12 cellular contexts compared by ENCODE assay signal in genomic region chr5:14189680-14190079, GRCh38. TPM values are rescaled to one million over a fixed set of nuclear protein-coding genes. Genes with fewer than 3 reads are reported as not detected.
DNase-seq lines count a peak whose midpoint lies in the region; ATAC-seq, FAIRE-seq and TF ChIP-seq lines count a peak whose summit lies in the region.
"Had no signal": no experiment of that assay in that cellular context is flagged by ENCODE, and none has a peak within 500 bp of the region (broad histone marks: within the 10 kb centered on the region; RNA-seq: fewer than 3 reads in every experiment).

No MANE protein-coding gene starts in this region.

- TF ChIP-seq EP300 in HepG2 (IDR thresholded peaks at IDR 0.05; ENCODE audit: low read depth in 2 of 2, low read length in 2 of 2), result no peak
- no peak for TF ChIP-seq EP300 in HepG2 (CRISPR knock-in tag; IDR thresholded peaks at IDR 0.05; ENCODE audit: borderline replicate concordance)

- no peak overlapping the region for H2AFZ ChIP-seq in HepG2 (ENCODE audit: low read length)
- no peak overlapping the region for H2AFZ ChIP-seq in osteoblast (ENCODE audit: low read length)

- H3K27ac ChIP-seq in HepG2 (ENCODE audit: extremely low read length, insufficient read depth, low read length) (no peak overlapping the region), right lobe of liver (no peak overlapping the region), osteoblast (ENCODE audit: low read depth, low read length) (peak overlapping the region; percentile 91), aorta (ENCODE audit: low read depth in 1 of 2, low read length in 2 of 2) (peak overlapping the region; percentile 95 to 96)

- H3K27me3 ChIP-seq in HepG2 (ENCODE audit: control insufficient read depth in 1 of 2, insufficient read depth in 2 of 2, low read length in 2 of 2) (no peaks in the 10 kb centered on the region; a peak in 1 of 5 replicates), right lobe of liver (no peaks in the 10 kb centered on the region), osteoblast (ENCODE audit: insufficient read depth, low read length) (no peaks in the 10 kb centered on the region), aorta (ENCODE audit: control insufficient read depth in 1 of 2, insufficient read depth in 2 of 2, low read length in 1 of 2) (no peaks in the 10 kb centered on the region)

- H3K4me2 ChIP-seq in HepG2 (ENCODE audit: low read depth, low read length) (no peak overlapping the region), osteoblast (ENCODE audit: insufficient read depth, low read length) (peak overlapping the region; percentile 59)

- TF ChIP-seq RAD21 in HepG2 (CRISPR knock-in tag; IDR thresholded peaks at IDR 0.05), result no peak

- POLR2A ChIA-PET in HepG2 (lab: Yijun Ruan, JAX), result no interaction called here

- TF ChIP-seq POLR2A in HepG2 (IDR thresholded peaks at IDR 0.05; ENCODE audit: insufficient read depth in 1 of 2, low read depth in 2 of 2, low read length in 2 of 2) (no peak), right lobe of liver (IDR thresholded peaks at IDR 0.05) (no peak)

- no peaks in the 10 kb centered on the region for H3K9me3 ChIP-seq in HepG2 (ENCODE audit: low read length)
- H3K9me3 ChIP-seq in right lobe of liver, result no peaks in the 10 kb centered on the region
- H3K9me3 ChIP-seq in osteoblast (ENCODE audit: low read depth, low read length), result no peaks in the 10 kb centered on the region
- H3K9me3 ChIP-seq in aorta (ENCODE audit: control insufficient read depth, low read length), result no peaks in the 10 kb centered on the region

- no TSS peak for BruUV-seq in HepG2 (replicated peaks; lab: Mats Ljungman, UMichigan)

- ATAC-seq in HepG2, result no peak; the same call in 2 of the 3 replicates
- ATAC-seq in right lobe of liver, result no peak
- ATAC-seq in aorta (ENCODE audit: low FRiP score), result no peak
- ATAC-seq in GM21825 (IDR thresholded peaks at IDR 0.05; ENCODE audit: unreplicated experiment), result no peak

- CTCF ChIA-PET in HepG2 (lab: Yijun Ruan, JAX; ENCODE audit: low intra/inter-chr PET ratio, low total read pairs), result no interaction called here

- DNase-seq in HepG2 (ENCODE audit: low spot score) (no peak), right lobe of liver (no peak), epithelial cell of proximal tubule (ENCODE audit: low read depth) (no peak), osteoblast (ENCODE audit: insufficient read length, low spot score, missing footprints) (no peak), aorta (no peak), GM03348 (ENCODE audit: low spot score) (no peak), iPS-NIHi11 (ENCODE audit: low spot score) (no peak)
- DNase-seq: activated naive CD4-positive, alpha-beta T cell treated with anti-CD3 and anti-CD28 coated beads, Interleukin-2, amount 10 ng/mL, durations not matched to agents 7 days and 5 days; AML-193; hippocampal formation; NCI-H2171 had no signal

- H3K79me2 ChIP-seq in HepG2 (ENCODE audit: insufficient read depth, low read length) (peaks cover 99% of the 10 kb centered on the region), osteoblast (ENCODE audit: insufficient read depth, low read length) (peaks cover 83% of the 10 kb centered on the region)

- H3K36me3 ChIP-seq in HepG2 (replicated peaks in 1 of 2; ENCODE audit: control insufficient read depth in 1 of 2, insufficient read depth in 2 of 2, low read length in 2 of 2), result no peaks in the 10 kb centered on the region
- no peaks in the 10 kb centered on the region for H3K36me3 ChIP-seq in right lobe of liver
- no peaks in the 10 kb centered on the region for H3K36me3 ChIP-seq in osteoblast (ENCODE audit: insufficient read depth, low read length)
- no peaks in the 10 kb centered on the region for H3K36me3 ChIP-seq in aorta (ENCODE audit: control insufficient read depth in 1 of 2, insufficient read depth in 2 of 2, low read length in 1 of 2)

- 76% methylated on average over 4 of the region's 4 CpGs for WGBS in HepG2 (ENCODE audit: low lambda C conversion rate)
- 70% methylated on average over 4 of the region's 4 CpGs for WGBS in right lobe of liver (ENCODE audit: insufficient coverage, low coverage, low lambda C conversion rate, missing lambda C conversion rate)
- 39 to 46% methylated on average over 4 of the region's 4 CpGs for WGBS in aorta, 2 donors

- H3K4me1 ChIP-seq in HepG2 (ENCODE audit: insufficient read depth, low read length), result peaks cover 30% of the 10 kb centered on the region
- H3K4me1 ChIP-seq in right lobe of liver, result peaks cover 0 to 20% (median 2%) of the 10 kb centered on the region in 4 donors
- H3K4me1 ChIP-seq in osteoblast (ENCODE audit: insufficient read depth, low read length), result peaks cover 90% of the 10 kb centered on the region
- peaks cover 0 to 7% of the 10 kb centered on the region in 2 donors for H3K4me1 ChIP-seq in aorta (ENCODE audit: control insufficient read depth in 1 of 2, insufficient read depth in 2 of 2, low read length in 2 of 2)

- no peak for FAIRE-seq in HepG2 (lab: Jason Lieb, UNC)

- H4K20me1 ChIP-seq in HepG2 (ENCODE audit: insufficient read depth, low read length) (peaks cover 18% of the 10 kb centered on the region), osteoblast (ENCODE audit: insufficient read depth, low read length) (no peaks in the 10 kb centered on the region)

- no peak overlapping the region for H3K9ac ChIP-seq in HepG2 (ENCODE audit: insufficient read depth, low read depth, low read length)

- intact Hi-C loops in HepG2 (cut with micrococcal nuclease; ENCODE audit: unreplicated experiment), result no loop called here
- intact Hi-C loops in right lobe of liver (cut with DNase I), result no loop called here
- intact Hi-C loops in aorta (cut with DNase I), result loop anchor here (2.0 to 5.0 kb wide), 2 partner anchors 45 to 78 kb away; no protein-coding TSS in a partner anchor

- in situ Hi-C loops in HepG2 (cut with HindIII; ENCODE audit: extremely low pct_ligation_motif_present, low pct_unique_long_range_greater_than_20kb), result no loop called here

- H3K4me3 ChIP-seq in HepG2 (replicated peaks in 1 of 3; ENCODE audit: insufficient read depth in 1 of 3, low read depth in 2 of 3, low read length in 3 of 3) (no peak overlapping the region), right lobe of liver (no peak overlapping the region), epithelial cell of proximal tubule (ENCODE audit: low read depth, low read length) (peak overlapping the region; percentile 27), osteoblast (ENCODE audit: insufficient read depth, low read length) (peak overlapping the region; percentile 9), aorta (ENCODE audit: low read length in 2 of 2) (no peak overlapping the region)

- no peak for TF ChIP-seq CTCF in HepG2 (CRISPR knock-in tag; IDR thresholded peaks at IDR 0.05)
- TF ChIP-seq CTCF in right lobe of liver (IDR thresholded peaks at IDR 0.05), result no peak
- no peak for TF ChIP-seq CTCF in epithelial cell of proximal tubule (conservative IDR thresholded peaks at IDR 0.05; ENCODE audit: low read depth, low read length)
- TF ChIP-seq CTCF in osteoblast (IDR thresholded peaks at IDR 0.05; ENCODE audit: extremely low read depth, low read depth, low read length), result no peak

TF ChIP-seq in HepG2, 621 proteins besides CTCF, POLR2A, EP300 and RAD21 (continues in another document):
- no peak for TF ChIP-seq ZNF746 (CRISPR knock-in tag; IDR thresholded peaks at IDR 0.05)
- TF ChIP-seq ZMYM3 (CRISPR knock-in tag; IDR thresholded peaks at IDR 0.05), result 0 out of 2 replicates have a peak, but pooled peaks have one; percentile 37
- peak; percentile 95 for TF ChIP-seq ZNF121 (CRISPR knock-in tag; IDR thresholded peaks at IDR 0.05)
- TF ChIP-seq STAG1 (CRISPR knock-in tag; IDR thresholded peaks at IDR 0.05), result no peak

RNA-seq across cellular contexts. Expression of gene TRIO, which starts 46.5 kb away (rescaled TPM):
- total RNA-seq in HepG2 (2016; rRNA removed; fragmentation: Illumina TruSeq; extraction: Trizol), result 40.1 and 45.2 TPM in 2 replicates
- total RNA-seq in HepG2 (2016; cell fraction: cytosol; rRNA removed; fragmentation: Illumina TruSeq; extraction: Trizol; ENCODE audit: low read depth), result 21.2 and 24.0 TPM in 2 replicates
- total RNA-seq in HepG2 (2016; cell fraction: insoluble cytoplasmic fraction; rRNA removed; fragmentation: Illumina TruSeq; extraction: Trizol), result 33.5 and 38.3 TPM in 2 replicates
- 21.6 and 23.8 TPM in 2 replicates for total RNA-seq in HepG2 (2016; cell fraction: membrane; rRNA removed; fragmentation: Illumina TruSeq; extraction: Trizol)
- total RNA-seq in HepG2 (2016; cell fraction: nucleus; rRNA removed; fragmentation: Illumina TruSeq; extraction: Trizol), result 110 and 124 TPM in 2 replicates
- polyA plus RNA-seq in HepG2 (2011; rRNA removed), result 45.9 and 54.9 TPM in 2 replicates
- 21.6 and 26.5 TPM in 2 replicates for polyA plus RNA-seq in HepG2 (2011; cell fraction: cytosol; rRNA removed)
- 164 and 205 TPM in 2 replicates for polyA plus RNA-seq in HepG2 (2011; cell fraction: nucleus; rRNA removed)
- polyA plus RNA-seq in HepG2 (2012), result 38.4 and 43.8 TPM in 2 replicates
- polyA plus RNA-seq in HepG2 (2016; cell fraction: cytosol; fragmentation: Illumina TruSeq; extraction: Trizol; ENCODE audit: low read depth), result 0.63 and 1.0 TPM in 2 replicates
- polyA plus RNA-seq in HepG2 (2016; cell fraction: insoluble cytoplasmic fraction; fragmentation: Illumina TruSeq; extraction: Trizol; ENCODE audit: low read depth), result 11.0 and 18.7 TPM in 2 replicates
- 2.1 and 2.3 TPM in 2 replicates for polyA plus RNA-seq in HepG2 (2016; cell fraction: membrane; fragmentation: Illumina TruSeq; extraction: Trizol; ENCODE audit: low read depth)
- polyA plus RNA-seq in HepG2 (2016; cell fraction: nucleus; fragmentation: Illumina TruSeq; extraction: Trizol; ENCODE audit: insufficient read depth, low read depth), result 112 and 131 TPM in 2 replicates
- 240 and 302 TPM in 2 replicates for polyA minus RNA-seq in HepG2 (2011; rRNA and poly(A)+ RNA removed; ENCODE audit: low replicate concordance)
- 39.7 and 40.6 TPM in 2 replicates for polyA minus RNA-seq in HepG2 (2011; cell fraction: cytosol; rRNA and poly(A)+ RNA removed)
- polyA minus RNA-seq in HepG2 (2011; cell fraction: nucleus; rRNA and poly(A)+ RNA removed), result 318 and 321 TPM in 2 replicates
- 10 to 100 TPM; 34.7 to 63.5 (median 50.2) TPM for total RNA-seq in right lobe of liver
- total RNA-seq in epithelial cell of proximal tubule, result 109 and 170 TPM in 2 replicates
- total RNA-seq in osteoblast, result 246 and 274 TPM in 2 replicates
- 100 to 1,000 TPM; 346 to 374 TPM for total RNA-seq in aorta
- 10 to 100 TPM; 22.0 to 36.7 TPM for polyA plus RNA-seq in aorta

Comparison
In these comparisons a context has a peak if more than half of its experiments do, and no peak if none do; other contexts are left out.
1. H3K27ac ChIP-seq: peak in osteoblast (single experiment) and aorta (2 of 2); none in HepG2 (single experiment) and right lobe of liver (0 of 3).
2. H3K4me3 ChIP-seq: peak in epithelial cell of proximal tubule (single experiment) and osteoblast (single experiment); none in HepG2 (0 of 3), right lobe of liver (0 of 3) and aorta (0 of 2).
3. intact Hi-C loops: an anchor here in aorta (2.0 to 5.0 kb wide); none called in HepG2 and right lobe of liver.